ENCODE assay signal across 8 cellular contexts in genomic region chr5:36239370-36240293, GRCh38. TPM values are rescaled to one million over a fixed set of nuclear protein-coding genes. Genes with fewer than 3 reads are reported as not detected.
DNase-seq lines count a peak whose midpoint lies in the region; ATAC-seq and TF ChIP-seq lines count a peak whose summit lies in the region.

No MANE protein-coding gene starts in this region.

- no peak for DNase-seq in DND-41
- DNase-seq in epithelial cell of proximal tubule (ENCODE audit: low read depth) = no peak
- DNase-seq in progenitor cell of endocrine pancreas (ENCODE audit: low spot score, unreplicated experiment) = no peak
- no peak for DNase-seq in hepatic stellate cell (ENCODE audit: low spot score)
- DNase-seq in posterior vena cava (ENCODE audit: low spot score) = no peak
- no peak for DNase-seq in DMS114 treated with DMSO at 0.1 percent for 48 hours (lab: John Stamatoyannopoulos, UW; ENCODE audit: unreplicated experiment)
- DNase-seq in COLO668 (lab: John Stamatoyannopoulos, UW; ENCODE audit: unreplicated experiment) = no peak

- 0 out of 2 replicates have a peak overlapping the region, but pooled peaks have one; percentile 2 for H3K27ac ChIP-seq in DND-41 (ENCODE audit: low read length)
- no peak overlapping the region for H3K27ac ChIP-seq in OCI-LY3 (ENCODE audit: low read length)

- H3K4me3 Mint-ChIP-seq in progenitor cell of endocrine pancreas (ENCODE audit: low read depth) = peak overlapping the region; percentile 85

- H3K4me2 ChIP-seq in DND-41 (ENCODE audit: insufficient read depth, low read length) = peak overlapping the region; percentile 91
- H3K4me2 ChIP-seq in OCI-LY3 (ENCODE audit: low read length) = peak overlapping the region; percentile 84

- ATAC-seq in DND-41 (ENCODE audit: insufficient read depth, low read depth) = no peak

- TF ChIP-seq CTCF in DND-41 (IDR thresholded peaks at IDR 0.05; ENCODE audit: borderline replicate concordance, extremely low read depth, low read length, poor library complexity, severe bottlenecking) = no peak
- TF ChIP-seq CTCF in OCI-LY3 (IDR thresholded peaks at IDR 0.05; ENCODE audit: low read depth, low read length) = no peak
- no peak for TF ChIP-seq CTCF in epithelial cell of proximal tubule (conservative IDR thresholded peaks at IDR 0.05; ENCODE audit: low read depth, low read length)
- no peak for TF ChIP-seq CTCF in progenitor cell of endocrine pancreas (IDR thresholded peaks at IDR 0.05; ENCODE audit: unreplicated experiment)

- H3K27me3 ChIP-seq in DND-41 (ENCODE audit: insufficient read depth, low read length, poor library complexity) (no peaks in the 10 kb centered on the region), OCI-LY3 (ENCODE audit: low read depth, low read length) (no peaks in the 10 kb centered on the region)

- H3K9me3 ChIP-seq in DND-41 (ENCODE audit: insufficient read depth, low read length, severe bottlenecking) (no peaks in the 10 kb centered on the region), OCI-LY3 (ENCODE audit: insufficient read depth, low read length) (no peaks in the 10 kb centered on the region)

- peaks cover 53% of the 10 kb centered on the region for H3K79me2 ChIP-seq in DND-41 (ENCODE audit: insufficient read depth, low read length)
- peaks cover 34% of the 10 kb centered on the region for H3K79me2 ChIP-seq in OCI-LY3 (ENCODE audit: low read length)

- H3K4me3 ChIP-seq in DND-41 (ENCODE audit: low read depth in 1 of 2, low read length in 2 of 2) (peak overlapping the region in 1 of 2 experiments; percentile 85; a peak in 2 of 4 replicates), OCI-LY3 (ENCODE audit: low read length) (0 out of 2 replicates have a peak overlapping the region, but pooled peaks have one; percentile 99), epithelial cell of proximal tubule (ENCODE audit: low read depth, low read length) (peak overlapping the region; percentile 86)

- no peaks in the 10 kb centered on the region for H3K9me3 Mint-ChIP-seq in progenitor cell of endocrine pancreas (ENCODE audit: low read depth)

- H4K20me1 ChIP-seq in DND-41 (ENCODE audit: insufficient read depth, low read length) (no peaks in the 10 kb centered on the region), OCI-LY3 (ENCODE audit: insufficient read depth, low read length) (peaks cover 3% of the 10 kb centered on the region; the same call in 1 of the 2 replicates)

- intact Hi-C loops in posterior vena cava (cut with DNase I) = loop anchor here in 1 of 2 donors (10.0 kb wide), 1 partner anchor 65 kb away; the partner anchor contains the start of gene RANBP3L

- H3K9ac ChIP-seq in DND-41 (ENCODE audit: low read depth, low read length) = peak overlapping the region; percentile 97
- no peak overlapping the region for H3K9ac ChIP-seq in OCI-LY3 (ENCODE audit: low read length)

- H3K36me3 ChIP-seq in DND-41 (ENCODE audit: insufficient read depth, low read length) = peaks cover 3% of the 10 kb centered on the region; the same call in 1 of the 2 replicates
- no peaks in the 10 kb centered on the region for H3K36me3 ChIP-seq in OCI-LY3 (replicated peaks; ENCODE audit: low read depth, low read length)

- H3K4me1 Mint-ChIP-seq in progenitor cell of endocrine pancreas (ENCODE audit: low read depth) = peaks cover 32% of the 10 kb centered on the region

- no peaks in the 10 kb centered on the region for H3K27me3 Mint-ChIP-seq in progenitor cell of endocrine pancreas

- peak overlapping the region; percentile 96 for H3K27ac Mint-ChIP-seq in progenitor cell of endocrine pancreas

- no peak overlapping the region for H2AFZ ChIP-seq in DND-41 (ENCODE audit: low read depth, low read length)
- H2AFZ ChIP-seq in OCI-LY3 (ENCODE audit: low read depth, low read length) = no peak overlapping the region

- H3K4me1 ChIP-seq in DND-41 (ENCODE audit: insufficient read depth, low read length) (peaks cover 36% of the 10 kb centered on the region), OCI-LY3 (ENCODE audit: low read length) (peaks cover 38% of the 10 kb centered on the region)

- H3K36me3 Mint-ChIP-seq in progenitor cell of endocrine pancreas (ENCODE audit: insufficient read depth) = no peaks in the 10 kb centered on the region

RNA-seq across cellular contexts. Expression of gene NADK2, which starts 2.1 kb away (rescaled TPM):
- total RNA-seq in epithelial cell of proximal tubule (16.6 and 27.1 TPM in 2 replicates), progenitor cell of endocrine pancreas (38.1 and 41.8 TPM in 2 replicates), posterior vena cava (10 to 100 TPM; 30.9 to 31.8 TPM)
